Comparison of ENCODE assay signal across 15 cellular contexts in the genomic region with DNA sequence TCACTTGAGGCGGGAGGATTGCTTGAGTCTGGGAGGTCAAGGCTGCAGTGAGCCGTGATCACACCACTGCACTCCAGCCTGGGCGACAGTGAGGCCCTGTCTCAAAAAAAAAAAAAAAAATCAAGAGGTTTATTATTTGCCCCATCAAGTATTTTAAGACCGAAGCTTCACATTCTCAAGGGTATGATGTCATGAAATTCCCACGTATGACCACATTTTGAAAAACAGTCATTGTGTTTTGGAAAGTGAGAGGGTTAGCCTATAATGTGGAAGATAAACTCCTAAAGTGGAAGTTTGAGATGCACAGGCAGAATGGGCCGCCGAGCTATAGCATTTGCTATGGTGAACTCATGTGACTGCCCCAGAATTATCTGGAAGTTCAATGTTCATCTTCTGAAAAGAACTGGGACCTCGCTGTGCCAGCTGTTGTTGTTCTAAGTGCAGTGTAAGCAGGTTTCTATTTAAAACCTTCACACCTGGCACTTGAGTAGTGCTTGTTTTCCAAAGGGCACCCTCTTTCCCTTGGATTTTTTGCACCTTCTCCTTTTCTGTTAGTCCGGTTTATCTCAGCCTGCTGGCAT.
A peak's percentile ranks its signal among the peaks of the same experiment; 100 is the strongest.
DNase-seq lines count a peak whose midpoint lies in the region; ATAC-seq and TF ChIP-seq lines count a peak whose summit lies in the region.
"Had no signal": no experiment of that assay in that cellular context is flagged by ENCODE, and none has a peak within 500 bp of the region (broad histone marks: within the 10 kb centered on the region; RNA-seq: fewer than 3 reads in every experiment).

No MANE protein-coding gene starts in this region.

- H3K14ac ChIP-seq in mesenchymal stem cell (ENCODE audit: low read length in 2 of 2), result no peak overlapping the region

- H4K8ac ChIP-seq in mesenchymal stem cell (ENCODE audit: low read length), result no peak overlapping the region

- no peaks in the 10 kb centered on the region for H3K9me3 Mint-ChIP-seq in WTC11
- H3K9me3 Mint-ChIP-seq: activated naive CD4-positive, alpha-beta T cell treated with anti-CD3 and anti-CD28 coated beads for 36 hours; dendritic cell treated with granulocyte-macrophage colony-stimulating factor and Interleukin-4, amounts not matched to agents 40 ng/mL and 50 ng/mL, for 4 days; neural progenitor cell had no signal

- TF ChIP-seq EP300 in transverse colon (IDR thresholded peaks at IDR 0.05; ENCODE audit: low read depth), result no peak

- no peak overlapping the region for H3K27ac Mint-ChIP-seq in WTC11
- H3K27ac Mint-ChIP-seq: activated naive CD4-positive, alpha-beta T cell treated with anti-CD3 and anti-CD28 coated beads for 36 hours; dendritic cell treated with granulocyte-macrophage colony-stimulating factor and Interleukin-4, amounts not matched to agents 40 ng/mL and 50 ng/mL, for 4 days had no signal

- H3K4me2 ChIP-seq in mesenchymal stem cell (ENCODE audit: low read length, poor library complexity, severe bottlenecking), result no peak overlapping the region
- H3K4me2 ChIP-seq: neural progenitor cell, SK-N-SH had no signal

- H3K4me3 Mint-ChIP-seq in WTC11, result no peak overlapping the region
- H3K4me3 Mint-ChIP-seq: activated naive CD4-positive, alpha-beta T cell treated with anti-CD3 and anti-CD28 coated beads for 36 hours; dendritic cell treated with granulocyte-macrophage colony-stimulating factor and Interleukin-4, amounts not matched to agents 40 ng/mL and 50 ng/mL, for 4 days; neural progenitor cell had no signal

- H2BK15ac ChIP-seq in mesenchymal stem cell (ENCODE audit: low read depth, poor library complexity, severe bottlenecking), result no peak overlapping the region

- H3K36me3 Mint-ChIP-seq in WTC11, result no peaks in the 10 kb centered on the region
- H3K36me3 Mint-ChIP-seq: neural progenitor cell had no signal

- no peak for ATAC-seq in WTC11
- no peak for ATAC-seq in GM21447 (IDR thresholded peaks at IDR 0.05; ENCODE audit: unreplicated experiment)

- CTCF ChIA-PET in WTC11 (lab: Charles Lee), result interaction anchor here (0.6 to 1.5 kb wide), 4 partner anchors 129 to 192 kb away, joined by 3 to 8 read pairs (median 4); no protein-coding TSS in a partner anchor

- H2AFZ ChIP-seq in mesenchymal stem cell (ENCODE audit: low read depth, low read length), result no peak overlapping the region

- DNase-seq in NCI-H1417 (lab: John Stamatoyannopoulos, UW) (peak in 2 of 3 experiments; percentile 30 to 33), NCI-H1417 treated with DMSO at 0.1 percent for 48 hours (lab: John Stamatoyannopoulos, UW) (no peak), breast epithelium (ENCODE audit: low spot score in 2 of 2) (no peak), mesenchymal stem cell (peak; percentile 68), transverse colon (no peak), NCI-H2107 (lab: John Stamatoyannopoulos, UW) (no peak), WTC11 (ENCODE audit: low spot score) (no peak)
- DNase-seq: activated CD4-positive, alpha-beta T cell treated with anti-CD3 and anti-CD28 coated beads for 48 hours; activated naive CD4-positive, alpha-beta T cell treated with anti-CD3 and anti-CD28 coated beads for 36 hours; NCI-H446 treated with DMSO at 0.1 percent for 48 hours; SK-N-SH; stimulated activated CD4-positive, alpha-beta T cell treated with anti-CD3 and anti-CD28 coated beads, Interleukin-4, amount 100 ng/mL, for 24 hours had no signal

- H3K4me3 ChIP-seq in breast epithelium (no peak overlapping the region), mesenchymal stem cell (ENCODE audit: insufficient read depth in 1 of 2, low read depth in 1 of 2, low read length in 2 of 2) (no peak overlapping the region), transverse colon (no peak overlapping the region)
- H3K4me3 ChIP-seq: neural progenitor cell had no signal

- no peak overlapping the region for H3K23ac ChIP-seq in mesenchymal stem cell (ENCODE audit: low read length in 2 of 2)

- H3K9me3 ChIP-seq in breast epithelium (no peaks in the 10 kb centered on the region), mesenchymal stem cell (ENCODE audit: control insufficient read depth, low read length) (no peaks in the 10 kb centered on the region), transverse colon (no peaks in the 10 kb centered on the region)
- H3K9me3 ChIP-seq: SK-N-SH had no signal

- H3K4me1 ChIP-seq in breast epithelium, result peaks cover 0 to 7% of the 10 kb centered on the region in 2 donors
- H3K4me1 ChIP-seq in mesenchymal stem cell (ENCODE audit: control insufficient read depth, insufficient read depth, low read depth, low read length), result peaks cover 41% of the 10 kb centered on the region
- peaks cover 0 to 20% (median 11%) of the 10 kb centered on the region in 4 donors for H3K4me1 ChIP-seq in transverse colon

- H4K91ac ChIP-seq in mesenchymal stem cell (ENCODE audit: low read length), result no peak overlapping the region

- H2AK5ac ChIP-seq in mesenchymal stem cell (ENCODE audit: low read length, severe bottlenecking), result peak overlapping the region; percentile 87

- H2BK120ac ChIP-seq in mesenchymal stem cell (ENCODE audit: low read depth, low read length), result no peak overlapping the region

- H3K18ac ChIP-seq in mesenchymal stem cell (ENCODE audit: low read depth in 1 of 2, low read length in 2 of 2), result peak overlapping the region; percentile 12 to 84

- H3K36me3 ChIP-seq in breast epithelium (no peaks in the 10 kb centered on the region), mesenchymal stem cell (ENCODE audit: control insufficient read depth in 1 of 2, insufficient read depth in 2 of 2, low read depth in 1 of 2, low read length in 2 of 2) (no peaks in the 10 kb centered on the region), transverse colon (no peaks in the 10 kb centered on the region)
- H3K36me3 ChIP-seq: neural progenitor cell had no signal

- intact Hi-C loops in breast epithelium (cut with DNase I; ENCODE audit: low total_unique reads), result no loop called here
- intact Hi-C loops in transverse colon (cut with DNase I; ENCODE audit: low total_unique reads), result no loop called here

- H3K27me3 ChIP-seq in breast epithelium, result no peaks in the 10 kb centered on the region
- H3K27me3 ChIP-seq in mesenchymal stem cell (ENCODE audit: control insufficient read depth in 1 of 2, insufficient read depth in 1 of 2, low read length in 2 of 2), result no peaks in the 10 kb centered on the region
- no peaks in the 10 kb centered on the region for H3K27me3 ChIP-seq in transverse colon
- H3K27me3 ChIP-seq: neural progenitor cell had no signal

- H3K4ac ChIP-seq in mesenchymal stem cell (ENCODE audit: low read depth in 1 of 2, low read length in 2 of 2), result peak overlapping the region in 1 of 2 experiments; percentile 32

- H3K9ac ChIP-seq in mesenchymal stem cell (ENCODE audit: low read length), result no peak overlapping the region
- H3K9ac ChIP-seq: neural progenitor cell, SK-N-SH had no signal

- POLR2A ChIA-PET in WTC11 (lab: Charles Lee), result interaction anchor here (0.5 kb wide), 1 partner anchor 181 kb away, joined by 3 read pairs; no protein-coding TSS in a partner anchor

- TF ChIP-seq CTCF in breast epithelium (IDR thresholded peaks at IDR 0.05) (no peak), transverse colon (IDR thresholded peaks at IDR 0.05) (no peak), WTC11 (IDR thresholded peaks at IDR 0.05) (no peak)

- H2BK12ac ChIP-seq in mesenchymal stem cell (ENCODE audit: low read length in 2 of 2), result peak overlapping the region in 1 of 2 experiments; percentile 32

- in situ Hi-C loops in transverse colon (cut with MboI; ENCODE audit: low pct_ligation_motif_present in 1 of 4, low pct_unique_long_range_greater_than_20kb in 1 of 4, low sequenced_read_pairs in 3 of 4), result no loop called here

- peak overlapping the region; percentile 47 for H2BK5ac ChIP-seq in mesenchymal stem cell (ENCODE audit: low read depth, low read length, poor library complexity, severe bottlenecking)

- TF ChIP-seq POLR2A in breast epithelium (IDR thresholded peaks at IDR 0.05) (no peak), transverse colon (IDR thresholded peaks at IDR 0.05) (no peak)

- WGBS in mesenchymal stem cell, result 61% methylated on average over 9 of the region's 9 CpGs
- 76 to 85% methylated on average over 4 to 9 of the region's 9 CpGs for WGBS in transverse colon (ENCODE audit: low coverage in 1 of 2), 2 donors

- H3K79me1 ChIP-seq in mesenchymal stem cell (replicated peaks; ENCODE audit: low read length, poor library complexity, severe bottlenecking), result no peaks in the 10 kb centered on the region

- H3K4me1 Mint-ChIP-seq in WTC11, result no peaks in the 10 kb centered on the region

- H3K27me3 Mint-ChIP-seq in WTC11 (ENCODE audit: low read depth), result no peaks in the 10 kb centered on the region

- peak overlapping the region; percentile 52 to 86 for H3K27ac ChIP-seq in breast epithelium
- peak overlapping the region; percentile 92 for H3K27ac ChIP-seq in mesenchymal stem cell (ENCODE audit: low read length, poor library complexity, severe bottlenecking)
- peak overlapping the region; percentile 28 to 55 (median 42) for H3K27ac ChIP-seq in transverse colon
- H3K27ac ChIP-seq: neural progenitor cell had no signal

TF ChIP-seq in WTC11, 78 proteins besides CTCF, POLR2A, EP300 and RAD21 (continues in another document):
- no peak for TF ChIP-seq TCF7 (CRISPR knock-in tag; IDR thresholded peaks at IDR 0.05; ENCODE audit: low read depth)
- TF ChIP-seq ZNF263 (CRISPR knock-in tag; IDR thresholded peaks at IDR 0.05; ENCODE audit: low read depth), result no peak
- TF ChIP-seq CREB1 (CRISPR knock-in tag; IDR thresholded peaks at IDR 0.05), result no peak
- TF ChIP-seq PRRX2 (CRISPR knock-in tag; IDR thresholded peaks at IDR 0.05), result no peak
- TF ChIP-seq SOX15 (CRISPR knock-in tag; IDR thresholded peaks at IDR 0.05), result no peak
- TF ChIP-seq CREM (CRISPR knock-in tag; IDR thresholded peaks at IDR 0.05), result no peak
- no peak for TF ChIP-seq MXD4 (CRISPR knock-in tag; IDR thresholded peaks at IDR 0.05; ENCODE audit: borderline replicate concordance)
- TF ChIP-seq, protein P1, sequence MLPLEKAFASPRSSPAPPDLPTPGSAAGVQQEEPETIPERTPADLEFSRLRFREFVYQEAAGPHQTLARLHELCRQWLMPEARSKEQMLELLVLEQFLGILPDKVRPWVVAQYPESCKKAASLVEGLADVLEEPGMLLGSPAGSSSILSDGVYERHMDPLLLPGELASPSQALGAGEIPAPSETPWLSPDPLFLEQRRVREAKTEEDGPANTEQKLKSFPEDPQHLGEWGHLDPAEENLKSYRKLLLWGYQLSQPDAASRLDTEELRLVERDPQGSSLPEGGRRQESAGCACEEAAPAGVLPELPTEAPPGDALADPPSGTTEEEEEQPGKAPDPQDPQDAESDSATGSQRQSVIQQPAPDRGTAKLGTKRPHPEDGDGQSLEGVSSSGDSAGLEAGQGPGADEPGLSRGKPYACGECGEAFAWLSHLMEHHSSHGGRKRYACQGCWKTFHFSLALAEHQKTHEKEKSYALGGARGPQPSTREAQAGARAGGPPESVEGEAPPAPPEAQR (CRISPR knock-in tag; IDR thresholded peaks at IDR 0.05), result no peak
- no peak for TF ChIP-seq MLX (CRISPR knock-in tag; IDR thresholded peaks at IDR 0.05)

Comparison
In these comparisons a context has a peak if more than half of its experiments do, and no peak if none do; other contexts are left out.
1. DNase-seq: peak in NCI-H1417 (2 of 3) and mesenchymal stem cell (single experiment); none in NCI-H1417 treated with DMSO at 0.1 percent for 48 hours (single experiment), breast epithelium (0 of 2), transverse colon (single experiment), NCI-H2107 (single experiment) and WTC11 (single experiment).
2. Peak in every context shown above with its lines, with median percentiles within 50 percentile points of each other: H3K27ac ChIP-seq.